29 cellular contexts compared by ENCODE assay signal in the genomic region with DNA sequence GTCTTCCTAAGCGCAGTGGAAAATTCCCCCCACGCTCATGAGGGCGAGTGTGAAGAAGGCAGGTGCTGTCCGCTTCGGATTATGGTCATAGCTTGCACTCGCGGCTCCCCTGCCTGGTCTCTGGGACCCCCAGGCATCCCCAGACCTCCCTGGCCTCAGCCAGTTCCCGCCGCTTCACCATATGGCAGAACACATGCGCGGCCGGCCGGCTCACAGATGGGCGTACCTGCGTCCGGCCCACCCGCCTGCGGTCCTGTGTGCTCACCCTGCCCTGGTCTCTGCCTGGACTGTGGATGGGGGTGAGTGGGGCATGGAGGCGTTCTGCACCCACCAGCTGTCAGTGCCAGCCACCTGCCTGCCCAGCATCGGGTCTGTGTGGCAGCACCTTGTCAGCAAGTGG.
"Had no signal": no experiment of that assay in that cellular context is flagged by ENCODE, and none has a peak within 500 bp of the region (broad histone marks: within the 10 kb centered on the region; RNA-seq: fewer than 3 reads in every experiment).

No MANE protein-coding gene starts in this region.

- H3K27me3 ChIP-seq: left lung, neural progenitor cell, ovary, testis, thyroid gland, transverse colon, upper lobe of left lung had no signal

- DNase-seq: immature natural killer cell; kidney; left colon; lower lobe of right lung; mammary epithelial cell; mesendoderm; naive B cell; natural killer cell; nephron progenitor cell; ovary; retina; stimulated activated CD4-positive, alpha-beta T cell treated with anti-CD3 and anti-CD28 coated beads, Interleukin-12 subunit alpha, Interleukin-12 subunit beta, amount 100 ng/mL, for 4 hours; stimulated activated CD4-positive, alpha-beta T cell treated with anti-CD3 and anti-CD28 coated beads, Interleukin-15, amount 100 ng/mL, for 24 hours; stimulated activated CD4-positive, alpha-beta T cell treated with anti-CD3 and anti-CD28 coated beads, Interleukin-2, amount 100 ng/mL, for 24 hours; stimulated activated CD4-positive, alpha-beta T cell treated with anti-CD3 and anti-CD28 coated beads, Interleukin-4, amount 100 ng/mL, for 1 hour; stimulated activated naive B cell treated with anti-CD40 and anti-IgM and Interleukin-4, amounts not matched to agents 10 μg/mL and 1 μg/mL and 100 μg/mL, for 72 hours; stimulated activated naive CD8-positive, alpha-beta T cell treated with anti-CD3 and anti-CD28 coated beads, Interleukin-15, Interleukin-2, amounts not matched to agents 100 U/mL and 50 U/mL, for 24 hours; stomach; testis; thyroid gland; transverse colon had no signal

- ATAC-seq: left colon; natural killer cell; right cardiac atrium; sciatic nerve; stimulated activated naive B cell treated with anti-CD40 and anti-IgM and Interleukin-4, amounts not matched to agents 10 μg/mL and 1 μg/mL and 100 μg/mL, for 72 hours; stimulated activated naive CD8-positive, alpha-beta T cell treated with anti-CD3 and anti-CD28 coated beads, Interleukin-15, Interleukin-2, amounts not matched to agents 100 U/mL and 50 U/mL, for 24 hours had no signal

- H3K4me1 ChIP-seq: left lung, stomach, testis, thyroid gland, transverse colon, upper lobe of left lung had no signal

- H3K27ac Mint-ChIP-seq: immature natural killer cell; mesothelial cell of epicardium; natural killer cell; nephron progenitor cell; neural progenitor cell; stimulated activated naive B cell treated with anti-CD40 and anti-IgM and Interleukin-4, amounts not matched to agents 10 μg/mL and 1 μg/mL and 100 μg/mL, for 72 hours had no signal

- H3K27ac ChIP-seq: left lung, lower lobe of right lung, neural progenitor cell, ovary, skin epidermis, stomach, testis, thyroid gland, transverse colon had no signal

- H3K36me3 Mint-ChIP-seq: naive B cell, natural killer cell had no signal

- H3K9me3 Mint-ChIP-seq: natural killer cell had no signal

- H3K9me3 ChIP-seq: testis, thyroid gland, transverse colon had no signal

- H3K4me3 ChIP-seq: left lung, lower lobe of right lung, neural progenitor cell, ovary, skin epidermis, stomach, testis, thyroid gland, transverse colon, upper lobe of left lung had no signal

- H3K4me3 Mint-ChIP-seq: immature natural killer cell; mesothelial cell of epicardium; natural killer cell; nephron progenitor cell; neural progenitor cell; stimulated activated naive B cell treated with anti-CD40 and anti-IgM and Interleukin-4, amounts not matched to agents 10 μg/mL and 1 μg/mL and 100 μg/mL, for 72 hours had no signal

- H3K36me3 ChIP-seq: lower lobe of right lung, neural progenitor cell, ovary, transverse colon had no signal

- H3K27me3 Mint-ChIP-seq: naive B cell; progenitor cell of endocrine pancreas; stimulated activated naive B cell treated with anti-CD40 and anti-IgM and Interleukin-4, amounts not matched to agents 10 μg/mL and 1 μg/mL and 100 μg/mL, for 72 hours had no signal

- H3K4me1 Mint-ChIP-seq: mesothelial cell of epicardium; stimulated activated naive B cell treated with anti-CD40 and anti-IgM and Interleukin-4, amounts not matched to agents 10 μg/mL and 1 μg/mL and 100 μg/mL, for 72 hours had no signal
